In the genomic region with DNA sequence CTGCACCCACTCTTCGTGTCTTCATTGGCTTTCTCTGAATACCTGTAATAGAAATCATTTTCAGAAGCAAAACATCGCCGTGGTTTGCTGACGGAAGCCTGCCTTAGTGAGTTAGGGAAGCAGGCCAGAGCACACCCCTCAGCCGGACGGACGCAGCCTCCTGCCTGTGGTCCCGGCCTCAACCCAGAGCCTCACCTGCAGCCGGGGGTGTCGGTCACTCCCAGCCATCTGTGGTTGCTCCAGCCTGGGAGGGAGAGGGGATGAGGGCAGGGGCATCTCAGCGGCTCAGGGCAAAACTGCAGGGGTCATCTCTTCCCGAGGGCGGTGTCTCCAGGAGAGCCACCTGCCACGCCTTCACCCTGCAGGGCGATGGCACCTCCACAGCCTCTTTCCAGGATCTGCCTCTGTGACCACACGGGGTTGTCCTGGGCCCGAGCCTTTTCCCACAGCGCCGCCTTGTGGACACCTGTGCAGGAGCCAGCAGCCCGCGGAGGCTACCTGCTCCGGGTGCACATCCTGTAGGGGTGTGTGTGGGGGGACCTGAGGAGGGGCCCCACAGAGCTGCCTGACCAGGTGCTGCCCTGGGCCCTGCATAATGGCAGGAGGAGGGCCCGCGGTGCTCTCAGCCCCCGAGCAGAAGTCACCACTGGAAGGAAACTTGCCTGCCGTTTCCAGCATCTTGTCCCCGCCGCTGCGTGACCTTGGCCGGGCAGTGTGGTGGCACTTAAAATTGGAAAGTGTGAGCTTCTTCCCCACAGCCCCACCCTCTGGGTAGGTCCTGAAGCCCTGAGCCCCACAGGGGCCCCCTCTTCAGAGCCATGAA, we compare ENCODE assay signal across 1 cellular context.
TF ChIP-seq lines count a peak whose summit lies in the region.

No MANE protein-coding gene starts in this region.

TF ChIP-seq in HepG2, 621 proteins besides CTCF, POLR2A, EP300 and RAD21 (continued from another document and continues in another):
- TF ChIP-seq ZGPAT (CRISPR knock-in tag; IDR thresholded peaks at IDR 0.05) (no peak), CHD4 (IDR thresholded peaks at IDR 0.05; ENCODE audit: borderline replicate concordance, low read length) (no peak), ZNF230 (CRISPR knock-in tag; IDR thresholded peaks at IDR 0.05) (no peak), STAG1 (CRISPR knock-in tag; IDR thresholded peaks at IDR 0.05) (peak; percentile 93), THAP11 (CRISPR knock-in tag; IDR thresholded peaks at IDR 0.05) (0 out of 2 replicates have a peak, but pooled peaks have one; percentile 28), NR2F1 (CRISPR knock-in tag; IDR thresholded peaks at IDR 0.05) (no peak), GATAD1 (CRISPR knock-in tag; IDR thresholded peaks at IDR 0.05) (0 out of 2 replicates have a peak, but pooled peaks have one; percentile 17), SOX5 (CRISPR knock-in tag; IDR thresholded peaks at IDR 0.05; ENCODE audit: borderline replicate concordance) (peak; percentile 30; the same call in 1 of the 2 replicates), ZNF343 (CRISPR knock-in tag; IDR thresholded peaks at IDR 0.05) (no peak), GTF3A (CRISPR knock-in tag; conservative IDR thresholded peaks at IDR 0.05) (no peak), ZNF124 (CRISPR knock-in tag; IDR thresholded peaks at IDR 0.05) (0 out of 2 replicates have a peak, but pooled peaks have one; percentile 31), ZNF317 (CRISPR knock-in tag; IDR thresholded peaks at IDR 0.05) (0 out of 2 replicates have a peak, but pooled peaks have one; percentile 28), PCBP1 (IDR thresholded peaks at IDR 0.05; ENCODE audit: borderline replicate concordance, low read depth, low read length) (0 out of 2 replicates have a peak, but pooled peaks have one; percentile 27), ZNF205 (CRISPR knock-in tag; IDR thresholded peaks at IDR 0.05) (no peak), CREM (IDR thresholded peaks at IDR 0.05) (no peak), CREM (CRISPR knock-in tag; IDR thresholded peaks at IDR 0.05) (no peak), MXD4 (CRISPR knock-in tag; IDR thresholded peaks at IDR 0.05) (no peak), KIAA2018 (CRISPR knock-in tag; IDR thresholded peaks at IDR 0.05; ENCODE audit: borderline replicate concordance) (no peak), MIER2 (CRISPR knock-in tag; IDR thresholded peaks at IDR 0.05) (0 out of 2 replicates have a peak, but pooled peaks have one; percentile 19), HDAC1 (CRISPR knock-in tag; IDR thresholded peaks at IDR 0.05) (peak; percentile 44; the same call in 1 of the 2 replicates), KDM2A (CRISPR knock-in tag; IDR thresholded peaks at IDR 0.05; ENCODE audit: borderline replicate concordance, low read depth) (peak; percentile 74), ZFX (CRISPR knock-in tag; IDR thresholded peaks at IDR 0.05; ENCODE audit: low read depth) (peak; percentile 33; the same call in 1 of the 2 replicates), KAT8 (CRISPR knock-in tag; IDR thresholded peaks at IDR 0.05) (no peak), ZNF629 (CRISPR knock-in tag; conservative IDR thresholded peaks at IDR 0.05) (no peak), SP2 (CRISPR knock-in tag; IDR thresholded peaks at IDR 0.05) (no peak), ZBTB21 (CRISPR knock-in tag; IDR thresholded peaks at IDR 0.05) (no peak), ZNF350 (CRISPR knock-in tag; IDR thresholded peaks at IDR 0.05; ENCODE audit: borderline replicate concordance, low read depth) (0 out of 2 replicates have a peak, but pooled peaks have one; percentile 45), HOXD1 (CRISPR knock-in tag; IDR thresholded peaks at IDR 0.05) (no peak), ZNF136 (CRISPR knock-in tag; IDR thresholded peaks at IDR 0.05; ENCODE audit: low read depth) (0 out of 2 replicates have a peak, but pooled peaks have one; percentile 64), ZNF616 (CRISPR knock-in tag; IDR thresholded peaks at IDR 0.05; ENCODE audit: low read depth) (0 out of 2 replicates have a peak, but pooled peaks have one; percentile 44), ZNF496 (CRISPR knock-in tag; IDR thresholded peaks at IDR 0.05; ENCODE audit: insufficient replicate concordance) (no peak), DNMT3B (CRISPR knock-in tag; conservative IDR thresholded peaks at IDR 0.05) (no peak)
- TF ChIP-seq, protein P1, sequence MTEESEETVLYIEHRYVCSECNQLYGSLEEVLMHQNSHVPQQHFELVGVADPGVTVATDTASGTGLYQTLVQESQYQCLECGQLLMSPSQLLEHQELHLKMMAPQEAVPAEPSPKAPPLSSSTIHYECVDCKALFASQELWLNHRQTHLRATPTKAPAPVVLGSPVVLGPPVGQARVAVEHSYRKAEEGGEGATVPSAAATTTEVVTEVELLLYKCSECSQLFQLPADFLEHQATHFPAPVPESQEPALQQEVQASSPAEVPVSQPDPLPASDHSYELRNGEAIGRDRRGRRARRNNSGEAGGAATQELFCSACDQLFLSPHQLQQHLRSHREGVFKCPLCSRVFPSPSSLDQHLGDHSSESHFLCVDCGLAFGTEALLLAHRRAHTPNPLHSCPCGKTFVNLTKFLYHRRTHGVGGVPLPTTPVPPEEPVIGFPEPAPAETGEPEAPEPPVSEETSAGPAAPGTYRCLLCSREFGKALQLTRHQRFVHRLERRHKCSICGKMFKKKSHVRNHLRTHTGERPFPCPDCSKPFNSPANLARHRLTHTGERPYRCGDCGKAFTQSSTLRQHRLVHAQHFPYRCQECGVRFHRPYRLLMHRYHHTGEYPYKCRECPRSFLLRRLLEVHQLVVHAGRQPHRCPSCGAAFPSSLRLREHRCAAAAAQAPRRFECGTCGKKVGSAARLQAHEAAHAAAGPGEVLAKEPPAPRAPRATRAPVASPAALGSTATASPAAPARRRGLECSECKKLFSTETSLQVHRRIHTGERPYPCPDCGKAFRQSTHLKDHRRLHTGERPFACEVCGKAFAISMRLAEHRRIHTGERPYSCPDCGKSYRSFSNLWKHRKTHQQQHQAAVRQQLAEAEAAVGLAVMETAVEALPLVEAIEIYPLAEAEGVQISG (CRISPR knock-in tag; IDR thresholded peaks at IDR 0.05): peak; percentile 54
- TF ChIP-seq, protein P2, sequence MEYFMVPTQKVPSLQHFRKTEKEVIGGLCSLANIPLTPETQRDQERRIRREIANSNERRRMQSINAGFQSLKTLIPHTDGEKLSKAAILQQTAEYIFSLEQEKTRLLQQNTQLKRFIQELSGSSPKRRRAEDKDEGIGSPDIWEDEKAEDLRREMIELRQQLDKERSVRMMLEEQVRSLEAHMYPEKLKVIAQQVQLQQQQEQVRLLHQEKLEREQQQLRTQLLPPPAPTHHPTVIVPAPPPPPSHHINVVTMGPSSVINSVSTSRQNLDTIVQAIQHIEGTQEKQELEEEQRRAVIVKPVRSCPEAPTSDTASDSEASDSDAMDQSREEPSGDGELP (IDR thresholded peaks at IDR 0.05; ENCODE audit: borderline replicate concordance, low read depth): no peak
- TF ChIP-seq, protein P3, sequence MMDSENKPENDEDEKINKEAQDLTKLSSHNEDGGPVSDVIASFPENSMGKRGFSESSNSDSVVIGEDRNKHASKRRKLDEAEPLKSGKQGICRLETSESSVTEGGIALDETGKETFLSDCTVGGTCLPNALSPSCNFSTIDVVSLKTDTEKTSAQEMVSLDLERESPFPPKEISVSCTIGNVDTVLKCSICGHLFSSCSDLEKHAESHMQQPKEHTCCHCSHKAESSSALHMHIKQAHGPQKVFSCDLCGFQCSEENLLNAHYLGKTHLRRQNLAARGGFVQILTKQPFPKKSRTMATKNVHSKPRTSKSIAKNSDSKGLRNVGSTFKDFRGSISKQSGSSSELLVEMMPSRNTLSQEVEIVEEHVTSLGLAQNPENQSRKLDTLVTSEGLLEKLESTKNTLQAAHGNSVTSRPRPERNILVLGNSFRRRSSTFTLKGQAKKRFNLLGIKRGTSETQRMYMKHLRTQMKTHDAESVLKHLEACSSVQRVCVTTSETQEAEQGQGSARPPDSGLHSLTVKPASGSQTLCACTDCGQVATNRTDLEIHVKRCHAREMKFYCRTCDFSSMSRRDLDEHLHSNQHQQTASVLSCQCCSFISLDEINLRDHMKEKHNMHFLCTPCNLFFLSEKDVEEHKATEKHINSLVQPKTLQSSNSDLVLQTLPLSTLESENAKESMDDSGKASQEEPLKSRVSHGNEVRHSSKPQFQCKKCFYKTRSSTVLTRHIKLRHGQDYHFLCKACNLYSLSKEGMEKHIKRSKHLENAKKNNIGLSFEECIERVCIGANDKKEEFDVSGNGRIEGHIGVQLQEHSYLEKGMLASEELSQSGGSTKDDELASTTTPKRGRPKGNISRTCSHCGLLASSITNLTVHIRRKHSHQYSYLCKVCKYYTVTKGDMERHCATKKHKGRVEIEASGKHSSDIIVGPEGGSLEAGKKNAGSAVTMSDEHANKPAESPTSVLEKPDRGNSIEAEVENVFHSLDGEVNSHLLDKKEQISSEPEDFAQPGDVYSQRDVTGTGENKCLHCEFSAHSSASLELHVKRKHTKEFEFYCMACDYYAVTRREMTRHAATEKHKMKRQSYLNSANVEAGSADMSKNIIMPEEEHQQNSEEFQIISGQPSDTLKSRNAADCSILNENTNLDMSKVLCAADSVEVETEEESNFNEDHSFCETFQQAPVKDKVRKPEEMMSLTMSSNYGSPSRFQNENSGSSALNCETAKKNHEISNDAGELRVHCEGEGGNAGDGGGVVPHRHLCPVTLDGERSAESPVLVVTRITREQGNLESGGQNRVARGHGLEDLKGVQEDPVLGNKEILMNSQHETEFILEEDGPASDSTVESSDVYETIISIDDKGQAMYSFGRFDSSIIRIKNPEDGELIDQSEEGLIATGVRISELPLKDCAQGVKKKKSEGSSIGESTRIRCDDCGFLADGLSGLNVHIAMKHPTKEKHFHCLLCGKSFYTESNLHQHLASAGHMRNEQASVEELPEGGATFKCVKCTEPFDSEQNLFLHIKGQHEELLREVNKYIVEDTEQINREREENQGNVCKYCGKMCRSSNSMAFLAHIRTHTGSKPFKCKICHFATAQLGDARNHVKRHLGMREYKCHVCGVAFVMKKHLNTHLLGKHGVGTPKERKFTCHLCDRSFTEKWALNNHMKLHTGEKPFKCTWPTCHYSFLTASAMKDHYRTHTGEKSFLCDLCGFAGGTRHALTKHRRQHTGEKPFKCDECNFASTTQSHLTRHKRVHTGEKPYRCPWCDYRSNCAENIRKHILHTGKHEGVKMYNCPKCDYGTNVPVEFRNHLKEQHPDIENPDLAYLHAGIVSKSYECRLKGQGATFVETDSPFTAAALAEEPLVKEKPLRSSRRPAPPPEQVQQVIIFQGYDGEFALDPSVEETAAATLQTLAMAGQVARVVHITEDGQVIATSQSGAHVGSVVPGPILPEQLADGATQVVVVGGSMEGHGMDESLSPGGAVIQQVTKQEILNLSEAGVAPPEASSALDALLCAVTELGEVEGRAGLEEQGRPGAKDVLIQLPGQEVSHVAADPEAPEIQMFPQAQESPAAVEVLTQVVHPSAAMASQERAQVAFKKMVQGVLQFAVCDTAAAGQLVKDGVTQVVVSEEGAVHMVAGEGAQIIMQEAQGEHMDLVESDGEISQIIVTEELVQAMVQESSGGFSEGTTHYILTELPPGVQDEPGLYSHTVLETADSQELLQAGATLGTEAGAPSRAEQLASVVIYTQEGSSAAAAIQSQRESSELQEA (CRISPR knock-in tag; IDR thresholded peaks at IDR 0.05; ENCODE audit: not compliant biosample characterization): peak; percentile 67
